In the genomic region with DNA sequence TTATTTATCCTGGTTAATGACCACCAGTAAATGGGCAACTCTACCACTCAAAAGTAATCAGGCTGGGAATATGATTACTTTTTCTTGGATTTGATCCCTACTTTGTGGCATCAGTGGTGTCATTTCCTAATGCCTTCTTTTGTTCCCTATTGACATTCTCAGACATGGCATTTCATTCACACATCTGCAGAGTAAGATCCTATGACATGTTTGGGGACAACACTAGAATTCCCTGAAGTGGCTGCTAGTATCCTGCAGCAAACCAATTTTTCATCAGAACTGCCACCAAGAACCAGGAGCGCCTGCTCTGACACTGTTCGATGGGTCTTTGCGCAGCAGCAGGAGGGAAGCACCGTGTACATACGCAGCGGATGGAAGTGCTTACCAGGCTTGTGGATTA, we compare ENCODE assay signal across 24 cellular contexts.
"Had no signal": no experiment of that assay in that cellular context is flagged by ENCODE, and none has a peak within 500 bp of the region (broad histone marks: within the 10 kb centered on the region; RNA-seq: fewer than 3 reads in every experiment).

No MANE protein-coding gene starts in this region.

- H3K4me1 Mint-ChIP-seq: neural progenitor cell; stimulated activated naive CD8-positive, alpha-beta T cell treated with anti-CD3 and anti-CD28 coated beads, Interleukin-15, amount 100 ng/mL, for 72 hours had no signal

- H3K4me3 Mint-ChIP-seq: immature natural killer cell; naive thymus-derived CD8-positive, alpha-beta T cell; nephron; neural progenitor cell; stimulated activated memory B cell treated with anti-CD40 and anti-IgM and Interleukin-4, amounts not matched to agents 10 μg/mL and 1 μg/mL and 100 μg/mL, for 72 hours; stimulated activated naive CD8-positive, alpha-beta T cell treated with anti-CD3 and anti-CD28 coated beads, Interleukin-15, amount 100 ng/mL, for 72 hours; type B pancreatic cell had no signal

- DNase-seq: hypothalamus; immature natural killer cell; kidney; left colon; left lung; lower lobe of right lung; mammary epithelial cell; mesenchymal stem cell; naive thymus-derived CD8-positive, alpha-beta T cell; occipital lobe; psoas muscle; right lobe of liver; stimulated activated CD4-positive, alpha-beta T cell treated with anti-CD3 and anti-CD28 coated beads, Interleukin-1b, Interleukin-23, amount 100 ng/mL, for 48 hours; stimulated activated CD4-positive, alpha-beta T cell treated with anti-CD3 and anti-CD28 coated beads, Interleukin-2, amount 100 ng/mL, for 48 hours; stimulated activated CD4-positive, alpha-beta T cell treated with anti-CD3 and anti-CD28 coated beads, Interleukin-4, amount 100 ng/mL, for 4 hours; stimulated activated CD8-positive, alpha-beta memory T cell treated with anti-CD3 and anti-CD28 coated beads, Interleukin-4, amount 100 ng/mL, for 48 hours; stimulated activated naive CD4-positive, alpha-beta T cell treated with Interleukin-2 at 50 U/mL for 16 hours; stimulated activated naive CD8-positive, alpha-beta T cell treated with anti-CD3 and anti-CD28 coated beads, Interleukin-15, amount 100 ng/mL, for 72 hours; substantia nigra; uterus had no signal

- H3K27me3 Mint-ChIP-seq: naive thymus-derived CD8-positive, alpha-beta T cell; stimulated activated memory B cell treated with anti-CD40 and anti-IgM and Interleukin-4, amounts not matched to agents 10 μg/mL and 1 μg/mL and 100 μg/mL, for 72 hours; stimulated activated naive CD8-positive, alpha-beta T cell treated with anti-CD3 and anti-CD28 coated beads, Interleukin-15, amount 100 ng/mL, for 72 hours; type B pancreatic cell had no signal

- H3K9me3 Mint-ChIP-seq: immature natural killer cell; neural progenitor cell; stimulated activated memory B cell treated with anti-CD40 and anti-IgM and Interleukin-4, amounts not matched to agents 10 μg/mL and 1 μg/mL and 100 μg/mL, for 72 hours; stimulated activated naive CD8-positive, alpha-beta T cell treated with anti-CD3 and anti-CD28 coated beads, Interleukin-15, amount 100 ng/mL, for 72 hours had no signal

- H3K27ac Mint-ChIP-seq: nephron; neural progenitor cell; stimulated activated memory B cell treated with anti-CD40 and anti-IgM and Interleukin-4, amounts not matched to agents 10 μg/mL and 1 μg/mL and 100 μg/mL, for 72 hours; type B pancreatic cell had no signal
